In genomic region chr5:112681481-112681908, GRCh38 we compare ENCODE assay signal across 12 cellular contexts. TPM values are rescaled to one million over a fixed set of nuclear protein-coding genes. Genes with fewer than 3 reads are reported as not detected.
DNase-seq lines count a peak whose midpoint lies in the region; ATAC-seq, FAIRE-seq and TF ChIP-seq lines count a peak whose summit lies in the region.
"Had no signal": no experiment of that assay in that cellular context is flagged by ENCODE, and none has a peak within 500 bp of the region (broad histone marks: within the 10 kb centered on the region; RNA-seq: fewer than 3 reads in every experiment).

No MANE protein-coding gene starts in this region.

- no peaks in the 10 kb centered on the region for H3K36me3 Mint-ChIP-seq in activated T-cell treated with anti-CD3 and anti-CD28 coated beads, Interleukin-2, amount 50 U/mL, for 24 hours (ENCODE audit: low read depth)
- H3K36me3 Mint-ChIP-seq: stimulated activated memory B cell treated with anti-CD40 and anti-IgM and Interleukin-4, amounts not matched to agents 10 μg/mL and 1 μg/mL and 100 μg/mL, for 72 hours had no signal

- H3K4me1 Mint-ChIP-seq in activated T-cell treated with anti-CD3 and anti-CD28 coated beads, Interleukin-2, amount 50 U/mL, for 24 hours (ENCODE audit: low read depth) = no peaks in the 10 kb centered on the region

- H3K9me3 ChIP-seq in gastroesophageal sphincter = peaks cover 0 to 4% (median 0%) of the 10 kb centered on the region in 3 donors

- TF ChIP-seq POLR2A in gastroesophageal sphincter (IDR thresholded peaks at IDR 0.05) (no peak), lower leg skin (IDR thresholded peaks at IDR 0.05) (no peak)

- peaks cover 8 to 48% (median 21%) of the 10 kb centered on the region in 3 donors for H3K4me1 ChIP-seq in gastroesophageal sphincter

- WGBS in gastroesophageal sphincter (ENCODE audit: low coverage in 1 of 2), 2 donors = 13 to 17% methylated on average over 1 of the region's 1 CpG
- 39 to 80% methylated on average over 1 of the region's 1 CpG for WGBS in lower leg skin, 2 donors

- H3K9me3 Mint-ChIP-seq in activated T-cell treated with anti-CD3 and anti-CD28 coated beads, Interleukin-2, amount 50 U/mL, for 24 hours = no peaks in the 10 kb centered on the region
- H3K9me3 Mint-ChIP-seq: stimulated activated memory B cell treated with anti-CD40 and anti-IgM and Interleukin-4, amounts not matched to agents 10 μg/mL and 1 μg/mL and 100 μg/mL, for 72 hours had no signal

- ATAC-seq in GM18867 (IDR thresholded peaks at IDR 0.05; ENCODE audit: unreplicated experiment) (peak; percentile 65), GM21619 (IDR thresholded peaks at IDR 0.05; ENCODE audit: unreplicated experiment) (peak; percentile 77), HG03521 (IDR thresholded peaks at IDR 0.05; ENCODE audit: unreplicated experiment) (peak; percentile 56), gastroesophageal sphincter (peak; percentile 43)
- ATAC-seq: left lobe of liver; stimulated activated memory B cell treated with anti-CD40 and anti-IgM and Interleukin-4, amounts not matched to agents 10 μg/mL and 1 μg/mL and 100 μg/mL, for 72 hours had no signal

- H3K4me3 Mint-ChIP-seq in activated T-cell treated with anti-CD3 and anti-CD28 coated beads, Interleukin-2, amount 50 U/mL, for 24 hours = no peak overlapping the region
- H3K4me3 Mint-ChIP-seq: stimulated activated memory B cell treated with anti-CD40 and anti-IgM and Interleukin-4, amounts not matched to agents 10 μg/mL and 1 μg/mL and 100 μg/mL, for 72 hours had no signal

- FAIRE-seq in frontal cortex (lab: Jason Lieb, UNC) = no peak

- peak overlapping the region; percentile 43 to 78 (median 64) for H3K27ac ChIP-seq in gastroesophageal sphincter

- intact Hi-C loops in lower leg skin (cut with DNase I; ENCODE audit: low total_unique reads) = no loop called here

- TF ChIP-seq CTCF in gastroesophageal sphincter (IDR thresholded peaks at IDR 0.05) (no peak), lower leg skin (IDR thresholded peaks at IDR 0.05) (no peak)

- TF ChIP-seq EP300 in gastroesophageal sphincter (IDR thresholded peaks at IDR 0.05) = no peak

- no peaks in the 10 kb centered on the region for H3K27me3 ChIP-seq in gastroesophageal sphincter

- DNase-seq in H4 (ENCODE audit: low spot score) (no peak), frontal cortex (ENCODE audit: low spot score in 2 of 2) (no peak), lower leg skin (ENCODE audit: low spot score in 2 of 2) (no peak)
- DNase-seq in activated T-cell treated with anti-CD3 and anti-CD28 coated beads, Interleukin-2, amount 50 U/mL, for 24 hours = no peak
- DNase-seq: NCI-H2081 treated with DMSO at 0.1 percent for 48 hours; stimulated activated CD4-positive, alpha-beta T cell treated with anti-CD3 and anti-CD28 coated beads, Interleukin-15, amount 100 ng/mL, for 24 hours had no signal

- no peak overlapping the region for H3K27ac Mint-ChIP-seq in activated T-cell treated with anti-CD3 and anti-CD28 coated beads, Interleukin-2, amount 50 U/mL, for 24 hours
- H3K27ac Mint-ChIP-seq: stimulated activated memory B cell treated with anti-CD40 and anti-IgM and Interleukin-4, amounts not matched to agents 10 μg/mL and 1 μg/mL and 100 μg/mL, for 72 hours had no signal

- H3K4me3 ChIP-seq in gastroesophageal sphincter (no peak overlapping the region), lower leg skin (ENCODE audit: low read depth, poor library complexity, severe bottlenecking) (no peak overlapping the region)

- H3K27me3 Mint-ChIP-seq in activated T-cell treated with anti-CD3 and anti-CD28 coated beads, Interleukin-2, amount 50 U/mL, for 24 hours = peaks cover 34% of the 10 kb centered on the region

- H3K36me3 ChIP-seq in gastroesophageal sphincter = no peaks in the 10 kb centered on the region

RNA-seq across cellular contexts. Expression of gene APC, which starts 56.2 kb away (rescaled TPM):
- total RNA-seq in gastroesophageal sphincter (100 to 1,000 TPM in 2 of 4 donors, 10 to 100 TPM in 2; 77.3 to 172 (median 112) TPM), frontal cortex (301 TPM), lower leg skin (10 to 100 TPM; 52.6 to 82.8 (median 61.9) TPM)
- total RNA-seq in H4 (2014; rRNA removed; shearing (Covaris generic)) = 25.0 and 29.4 TPM in 2 replicates
